8 cellular contexts compared by ENCODE assay signal in genomic region chr5:179858586-179859427, GRCh38. TPM values are rescaled to one million over a fixed set of nuclear protein-coding genes. Genes with fewer than 3 reads are reported as not detected.
DNase-seq lines count a peak whose midpoint lies in the region; ATAC-seq and TF ChIP-seq lines count a peak whose summit lies in the region.

Gene MRNIP, minus strand, starts transcription at chr5:179858817. Its CDS starts 21 bp downstream, at chr5:179858796.

- peak within 1 kb of the TSS; percentile 92 to 96 for H3K4me3 ChIP-seq in cardiac fibroblast (replicated peaks in 1 of 2; ENCODE audit: low read depth in 2 of 2, low read length in 2 of 2)

- peak; percentile 93 for ATAC-seq in GM18867 (IDR thresholded peaks at IDR 0.05; ENCODE audit: unreplicated experiment)
- peak; percentile 95 for ATAC-seq in HG03103 (IDR thresholded peaks at IDR 0.05; ENCODE audit: low read depth, unreplicated experiment)
- peak; percentile 95 for ATAC-seq in WTC11

- peak within 1 kb of the TSS; percentile 64 for H3K27ac Mint-ChIP-seq in WTC11

- H3K4me3 Mint-ChIP-seq in WTC11, result peak within 1 kb of the TSS; percentile 94

- peaks cover 7% of the 10 kb centered on the region for H3K9me3 Mint-ChIP-seq in WTC11

- no peaks in the 10 kb centered on the region; the same call in 1 of the 2 replicates for H3K27me3 Mint-ChIP-seq in WTC11 (ENCODE audit: low read depth)

- DNase-seq in ACHN (peak; percentile 91), NCI-H2196 treated with DMSO at 0.1 percent for 48 hours (lab: John Stamatoyannopoulos, UW; ENCODE audit: unreplicated experiment) (peak; percentile 94), WTC11 (ENCODE audit: low spot score) (peak; percentile 95), cardiac fibroblast (ENCODE audit: low read depth in 2 of 2) (peak; percentile 95), iPS-NIHi7 (ENCODE audit: extremely low spot score) (peak; percentile 94), smooth muscle cell of the brain vasculature (ENCODE audit: low read depth, low spot score) (peak; percentile 78)

- H3K36me3 Mint-ChIP-seq in WTC11, result peaks cover 26% of the 10 kb centered on the region

- POLR2A ChIA-PET in WTC11 (lab: Charles Lee), result no interaction called here

- H3K4me1 Mint-ChIP-seq in WTC11, result peaks cover 19% of the 10 kb centered on the region

- CTCF ChIA-PET in WTC11 (lab: Charles Lee), result interaction anchor here (1.0 to 2.7 kb wide), 2 partner anchors 57 to 116 kb away, joined by 4 to 9 read pairs; no protein-coding TSS in a partner anchor

- TF ChIP-seq CTCF in WTC11 (IDR thresholded peaks at IDR 0.05) (no peak), cardiac fibroblast (IDR thresholded peaks at IDR 0.05; ENCODE audit: low read depth, low read length) (no peak)

- in situ Hi-C loops in ACHN (cut with HindIII; ENCODE audit: low pct_ligation_motif_present, low pct_unique_long_range_greater_than_20kb, low sequenced_read_pairs), result no loop called here

TF ChIP-seq in WTC11, 78 proteins besides CTCF, POLR2A, EP300 and RAD21 (continues in another document):
- 0 out of 2 replicates have a peak, but pooled peaks have one; percentile 66 for TF ChIP-seq ATF6 (CRISPR knock-in tag; IDR thresholded peaks at IDR 0.05)
- TF ChIP-seq MXD4 (CRISPR knock-in tag; IDR thresholded peaks at IDR 0.05; ENCODE audit: borderline replicate concordance), result no peak
- no peak for TF ChIP-seq NR3C1 (CRISPR knock-in tag; conservative IDR thresholded peaks at IDR 0.05; ENCODE audit: low read depth)
- TF ChIP-seq FOXP1 (CRISPR knock-in tag; IDR thresholded peaks at IDR 0.05; ENCODE audit: borderline replicate concordance), result peak; percentile 79; the same call in 1 of the 2 replicates
- TF ChIP-seq ATF3 (CRISPR knock-in tag; conservative IDR thresholded peaks at IDR 0.05), result no peak
- peak; percentile 85; the same call in 1 of the 2 replicates for TF ChIP-seq ETV6 (CRISPR knock-in tag; IDR thresholded peaks at IDR 0.05)
- TF ChIP-seq TP53 (CRISPR knock-in tag; IDR thresholded peaks at IDR 0.05), result peak; percentile 80
- TF ChIP-seq CBFB (CRISPR knock-in tag; IDR thresholded peaks at IDR 0.05; ENCODE audit: low read depth), result no peak
- peak; percentile 38; the same call in 1 of the 2 replicates for TF ChIP-seq MYBL2 (CRISPR knock-in tag; IDR thresholded peaks at IDR 0.05)
- no peak; the same call in 1 of the 2 replicates for TF ChIP-seq ZBTB21 (CRISPR knock-in tag; IDR thresholded peaks at IDR 0.05; ENCODE audit: borderline replicate concordance)
- no peak for TF ChIP-seq TEAD4 (CRISPR knock-in tag; IDR thresholded peaks at IDR 0.05)
- no peak for TF ChIP-seq NR2C2 (CRISPR knock-in tag; IDR thresholded peaks at IDR 0.05)
- peak; percentile 89; the same call in 1 of the 2 replicates for TF ChIP-seq SP1 (CRISPR knock-in tag; conservative IDR thresholded peaks at IDR 0.05)
- peak; percentile 67; the same call in 1 of the 2 replicates for TF ChIP-seq KAT7 (CRISPR knock-in tag; IDR thresholded peaks at IDR 0.05; ENCODE audit: borderline replicate concordance)
- TF ChIP-seq E2F5 (CRISPR knock-in tag; IDR thresholded peaks at IDR 0.05), result peak; percentile 78
- no peak for TF ChIP-seq OVOL2 (CRISPR knock-in tag; IDR thresholded peaks at IDR 0.05; ENCODE audit: borderline replicate concordance)
- TF ChIP-seq SMAD3 (CRISPR knock-in tag; IDR thresholded peaks at IDR 0.05; ENCODE audit: borderline replicate concordance), result peak; percentile 46; the same call in 1 of the 2 replicates
- TF ChIP-seq HMGXB4 (CRISPR knock-in tag; IDR thresholded peaks at IDR 0.05), result peak; percentile 52
- TF ChIP-seq ZNF232 (CRISPR knock-in tag; IDR thresholded peaks at IDR 0.05), result peak; percentile 90
- TF ChIP-seq ZNF121 (CRISPR knock-in tag; IDR thresholded peaks at IDR 0.05), result 0 out of 2 replicates have a peak, but pooled peaks have one; percentile 8
- TF ChIP-seq TEAD1 (CRISPR knock-in tag; IDR thresholded peaks at IDR 0.05), result peak; percentile 81
- peak; percentile 87 for TF ChIP-seq ZBTB43 (CRISPR knock-in tag; IDR thresholded peaks at IDR 0.05)
- TF ChIP-seq NFYB (CRISPR knock-in tag; conservative IDR thresholded peaks at IDR 0.05; ENCODE audit: low read depth), result no peak
- TF ChIP-seq CREB1 (CRISPR knock-in tag; IDR thresholded peaks at IDR 0.05), result peak; percentile 68; the same call in 1 of the 2 replicates
- no peak for TF ChIP-seq TCF7 (CRISPR knock-in tag; IDR thresholded peaks at IDR 0.05; ENCODE audit: low read depth)
- TF ChIP-seq PRDM15 (CRISPR knock-in tag; IDR thresholded peaks at IDR 0.05), result peak; percentile 72

RNA-seq across cellular contexts. Expression of gene MRNIP, which starts in this region (rescaled TPM):
- total RNA-seq in WTC11 (2021), result 35.2 to 42.0 TPM (median 36.7 TPM) in 3 replicates

Comparison
In these comparisons a context has a peak if more than half of its experiments do, and no peak if none do; other contexts are left out.
1. Peak in every context shown above with its lines: DNase-seq, ATAC-seq and H3K4me3 ChIP-seq.